ENCODE assay signal across 23 cellular contexts in the genomic region with DNA sequence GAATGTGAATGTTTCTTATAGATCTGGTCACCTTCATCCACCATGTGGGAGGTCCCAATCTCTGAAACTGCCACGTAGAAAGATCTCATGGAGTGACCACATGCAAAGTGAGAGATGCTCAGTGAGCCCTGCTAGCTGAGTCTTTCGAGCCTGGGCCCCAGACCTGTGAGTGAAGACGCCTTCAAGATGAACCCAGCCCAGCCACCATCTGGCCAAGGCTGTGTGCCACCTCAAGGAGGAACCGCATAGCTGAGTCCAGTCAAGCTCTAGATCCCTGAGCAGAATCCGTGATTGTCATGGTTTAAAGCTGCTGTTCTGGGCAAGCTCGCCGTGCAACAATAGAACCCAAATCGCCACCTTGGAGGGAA. TPM values are rescaled to one million over a fixed set of nuclear protein-coding genes. Genes with fewer than 3 reads are reported as not detected.
DNase-seq lines count a peak whose midpoint lies in the region; ATAC-seq and TF ChIP-seq lines count a peak whose summit lies in the region.
"Had no signal": no experiment of that assay in that cellular context is flagged by ENCODE, and none has a peak within 500 bp of the region (broad histone marks: within the 10 kb centered on the region; RNA-seq: fewer than 3 reads in every experiment).

No MANE protein-coding gene starts in this region.

- no peak overlapping the region for H3K27ac Mint-ChIP-seq in stimulated activated effector memory CD8-positive, alpha-beta T cell treated with anti-CD3 and anti-CD28 coated beads, Interleukin-12 subunit alpha, Interleukin-12 subunit beta, amount 100 ng/mL, for 72 hours
- H3K27ac Mint-ChIP-seq: activated B cell treated with CpG ODN at 0.5 μM for 24 hours; activated naive CD8-positive, alpha-beta T cell treated with anti-CD3 and anti-CD28 coated beads, Interleukin-2, amount 10 ng/mL, durations not matched to agents 7 days and 5 days; activated T-cell treated with anti-CD3 and anti-CD28 coated beads, Interleukin-2, amount 50 U/mL, for 72 hours; brain; memory B cell; naive thymus-derived CD4-positive, alpha-beta T cell; progenitor cell of endocrine pancreas; T-helper 2 cell treated with Interferon-gamma antibody and Interleukin-4, amounts not matched to agents 5 μg/mL and 100 μg/mL, for 36 hours had no signal

- no peaks in the 10 kb centered on the region for H3K36me3 Mint-ChIP-seq in stimulated activated effector memory CD8-positive, alpha-beta T cell treated with anti-CD3 and anti-CD28 coated beads, Interleukin-12 subunit alpha, Interleukin-12 subunit beta, amount 100 ng/mL, for 72 hours
- H3K36me3 Mint-ChIP-seq: activated naive CD8-positive, alpha-beta T cell treated with anti-CD3 and anti-CD28 coated beads, Interleukin-2, amount 10 ng/mL, durations not matched to agents 7 days and 5 days; brain; memory B cell had no signal

- peak; percentile 44 for DNase-seq in transverse colon
- no peak for DNase-seq in effector CD8-positive, alpha-beta T cell (lab: John Stamatoyannopoulos, UW)
- no peak for DNase-seq in ovary
- no peak for DNase-seq in stimulated activated effector memory CD8-positive, alpha-beta T cell treated with anti-CD3 and anti-CD28 coated beads, Interleukin-12 subunit alpha, Interleukin-12 subunit beta, amount 100 ng/mL, for 72 hours (ENCODE audit: low spot score in 2 of 2)
- DNase-seq: activated B cell treated with CpG ODN at 0.5 μM for 24 hours; activated naive CD8-positive, alpha-beta T cell treated with anti-CD3 and anti-CD28 coated beads, Interleukin-2, amount 10 ng/mL, durations not matched to agents 7 days and 5 days; activated T-cell treated with anti-CD3 and anti-CD28 coated beads, Interleukin-2, amount 50 U/mL, for 72 hours; colonic mucosa; naive thymus-derived CD4-positive, alpha-beta T cell; NCI-H146; NCI-H2171 treated with DMSO at 0.1 percent for 48 hours; NCI-H82; stimulated activated CD4-positive, alpha-beta T cell treated with anti-CD3 and anti-CD28 coated beads, Interleukin-4, amount 100 ng/mL, for 4 hours; substantia nigra had no signal

- TF ChIP-seq CTCF in transverse colon (IDR thresholded peaks at IDR 0.05) (no peak), ovary (IDR thresholded peaks at IDR 0.05) (no peak)

- H3K4me1 ChIP-seq in transverse colon (peaks cover 0 to 33% (median under 1%) of the 10 kb centered on the region in 4 donors), ovary (ENCODE audit: insufficient read depth) (no peaks in the 10 kb centered on the region)

- intact Hi-C loops in transverse colon (cut with DNase I; ENCODE audit: low total_unique reads) (no loop called here), ovary (cut with DNase I) (no loop called here)

- H3K9me3 ChIP-seq in transverse colon, result no peaks in the 10 kb centered on the region
- no peaks in the 10 kb centered on the region for H3K9me3 ChIP-seq in ovary
- H3K9me3 ChIP-seq: BLaER1, colonic mucosa had no signal

- no peaks in the 10 kb centered on the region for H3K9me3 Mint-ChIP-seq in stimulated activated effector memory CD8-positive, alpha-beta T cell treated with anti-CD3 and anti-CD28 coated beads, Interleukin-12 subunit alpha, Interleukin-12 subunit beta, amount 100 ng/mL, for 72 hours
- H3K9me3 Mint-ChIP-seq: activated B cell treated with CpG ODN at 0.5 μM for 24 hours; activated naive CD8-positive, alpha-beta T cell treated with anti-CD3 and anti-CD28 coated beads, Interleukin-2, amount 10 ng/mL, durations not matched to agents 7 days and 5 days; activated T-cell treated with anti-CD3 and anti-CD28 coated beads, Interleukin-2, amount 50 U/mL, for 72 hours; memory B cell had no signal

- in situ Hi-C loops in transverse colon (cut with MboI; ENCODE audit: low pct_ligation_motif_present in 1 of 4, low pct_unique_long_range_greater_than_20kb in 1 of 4, low sequenced_read_pairs in 3 of 4), result no loop called here

- H3K4me3 ChIP-seq in transverse colon (no peak overlapping the region), ovary (no peak overlapping the region)
- H3K4me3 ChIP-seq: BLaER1, colonic mucosa had no signal

- H3K4me1 Mint-ChIP-seq in stimulated activated effector memory CD8-positive, alpha-beta T cell treated with anti-CD3 and anti-CD28 coated beads, Interleukin-12 subunit alpha, Interleukin-12 subunit beta, amount 100 ng/mL, for 72 hours, result peaks cover 45% of the 10 kb centered on the region

- no peak overlapping the region for H3K4me3 Mint-ChIP-seq in stimulated activated effector memory CD8-positive, alpha-beta T cell treated with anti-CD3 and anti-CD28 coated beads, Interleukin-12 subunit alpha, Interleukin-12 subunit beta, amount 100 ng/mL, for 72 hours
- H3K4me3 Mint-ChIP-seq: activated B cell treated with CpG ODN at 0.5 μM for 24 hours; activated naive CD8-positive, alpha-beta T cell treated with anti-CD3 and anti-CD28 coated beads, Interleukin-2, amount 10 ng/mL, durations not matched to agents 7 days and 5 days; activated T-cell treated with anti-CD3 and anti-CD28 coated beads, Interleukin-2, amount 50 U/mL, for 72 hours; brain; memory B cell; naive thymus-derived CD4-positive, alpha-beta T cell; T-helper 2 cell treated with Interferon-gamma antibody and Interleukin-4, amounts not matched to agents 5 μg/mL and 100 μg/mL, for 36 hours had no signal

- no peaks in the 10 kb centered on the region for H3K27me3 ChIP-seq in transverse colon
- no peaks in the 10 kb centered on the region for H3K27me3 ChIP-seq in ovary
- H3K27me3 ChIP-seq: BLaER1, colonic mucosa had no signal

- ATAC-seq in GM19035 (IDR thresholded peaks at IDR 0.05; ENCODE audit: unreplicated experiment) (peak; percentile 53), GM21576 (IDR thresholded peaks at IDR 0.05; ENCODE audit: unreplicated experiment) (peak; percentile 45), HG03378 (IDR thresholded peaks at IDR 0.05; ENCODE audit: unreplicated experiment) (peak; percentile 45)
- ATAC-seq in stimulated activated effector memory CD8-positive, alpha-beta T cell treated with anti-CD3 and anti-CD28 coated beads, Interleukin-12 subunit alpha, Interleukin-12 subunit beta, amount 100 ng/mL, for 72 hours, result no peak
- ATAC-seq: activated T-cell treated with anti-CD3 and anti-CD28 coated beads, Interleukin-2, amount 50 U/mL, for 72 hours; naive thymus-derived CD4-positive, alpha-beta T cell; Panc1 had no signal

- H3K36me3 ChIP-seq in transverse colon, result no peaks in the 10 kb centered on the region
- no peaks in the 10 kb centered on the region for H3K36me3 ChIP-seq in ovary
- H3K36me3 ChIP-seq: BLaER1, colonic mucosa had no signal

- TF ChIP-seq EP300 in transverse colon (IDR thresholded peaks at IDR 0.05; ENCODE audit: low read depth), result no peak
- no peak for TF ChIP-seq EP300 in ovary (IDR thresholded peaks at IDR 0.05)

- TF ChIP-seq POLR2A in transverse colon (IDR thresholded peaks at IDR 0.05) (no peak), ovary (IDR thresholded peaks at IDR 0.05) (no peak)

- WGBS in transverse colon (ENCODE audit: low coverage in 1 of 2), 2 donors, result 70 to 100% methylated on average over 1 to 7 of the region's 8 CpGs
- 93 to 97% (median 94%) methylated on average over 8 of the region's 8 CpGs for whole genome bisulfite sequencing in ovary, 3 donors

- H3K27ac ChIP-seq in transverse colon (no peak overlapping the region), ovary (no peak overlapping the region)
- H3K27ac ChIP-seq: BLaER1, colonic mucosa had no signal

RNA-seq across cellular contexts. Expression of a gene that starts 20.2 kb away (rescaled TPM):
- total RNA-seq in transverse colon, result 100 to 1,000 TPM in 1 of 4 donors, 10 to 100 TPM in 3; 37.2 to 149 (median 51.6) TPM
- 10 to 100 TPM; 15.5 to 39.2 (median 32.3) TPM for total RNA-seq in ovary
- 10 to 100 TPM; 18.3 to 64.3 TPM for polyA plus RNA-seq in ovary
